8 cellular contexts compared by ENCODE assay signal in the genomic region with DNA sequence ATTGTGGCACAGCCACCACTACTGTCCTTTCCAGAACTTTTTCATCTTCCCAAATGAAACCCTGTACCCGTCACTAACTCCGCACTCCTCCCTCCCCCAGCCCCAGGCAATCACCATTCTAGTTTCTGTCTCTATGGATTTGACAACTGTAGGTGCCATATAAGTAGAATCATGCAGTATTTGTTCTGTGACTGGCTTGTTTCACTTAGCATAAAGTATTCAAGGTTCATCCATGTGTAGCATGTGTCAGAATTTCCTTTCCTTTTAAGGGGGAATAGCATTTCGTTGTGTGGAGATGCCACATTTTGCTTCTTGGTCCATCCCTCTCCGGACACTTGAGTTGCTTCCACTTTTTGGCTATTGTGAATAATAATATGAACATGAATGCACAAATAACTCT. TPM values are rescaled to one million over a fixed set of nuclear protein-coding genes. Genes with fewer than 3 reads are reported as not detected.
DNase-seq lines count a peak whose midpoint lies in the region; ATAC-seq, FAIRE-seq and TF ChIP-seq lines count a peak whose summit lies in the region.

No MANE protein-coding gene starts in this region.

- peak overlapping the region; percentile 81 for H3K4me2 ChIP-seq in OCI-LY3 (ENCODE audit: low read length)
- H3K4me2 ChIP-seq in endothelial cell of umbilical vein (ENCODE audit: insufficient read depth, low read length): peak overlapping the region; percentile 87

- peak overlapping the region; percentile 40 for H2AFZ ChIP-seq in OCI-LY3 (ENCODE audit: low read depth, low read length)
- H2AFZ ChIP-seq in endothelial cell of umbilical vein (ENCODE audit: low read depth, low read length): peak overlapping the region; percentile 87

- no peaks in the 10 kb centered on the region for H3K9me1 ChIP-seq in endothelial cell of umbilical vein (replicated peaks; ENCODE audit: control insufficient read depth, extremely low read depth, insufficient read depth, low read length)

- no peak for FAIRE-seq in endothelial cell of umbilical vein (lab: Jason Lieb, UNC)

- H3K4me1 ChIP-seq in OCI-LY3 (ENCODE audit: low read length): peaks cover 18% of the 10 kb centered on the region
- H3K4me1 ChIP-seq in endothelial cell of umbilical vein (ENCODE audit: control insufficient read depth, extremely low read depth, insufficient read depth, low read length): peaks cover 21% of the 10 kb centered on the region
- no peaks in the 10 kb centered on the region for H3K4me1 ChIP-seq in prostate gland (replicated peaks)

- WGBS in prostate gland: 44% methylated on average over 4 of the region's 4 CpGs

- H3K9ac ChIP-seq in OCI-LY3 (ENCODE audit: low read length) (peak overlapping the region; percentile 66), endothelial cell of umbilical vein (replicated peaks; ENCODE audit: extremely low read depth, insufficient read depth, low read length) (peak overlapping the region; percentile 52)

- no peak for DNase-seq in GM06990 (ENCODE audit: extremely low read depth, insufficient read length)
- no peak for DNase-seq in endothelial cell of umbilical vein (ENCODE audit: low read depth, low spot score)
- DNase-seq in prostate gland (ENCODE audit: low spot score): no peak
- no peak for DNase-seq in NCI-H1930 (lab: John Stamatoyannopoulos, UW)
- no peak for DNase-seq in NCI-H1694 treated with DMSO at 0.1 percent for 48 hours (lab: John Stamatoyannopoulos, UW)
- DNase-seq in substantia nigra (lab: John Stamatoyannopoulos, UW): no peak

- TF ChIP-seq CTCF in GM06990 (IDR thresholded peaks at IDR 0.05; ENCODE audit: insufficient read depth, low read length, poor library complexity, severe bottlenecking) (no peak), OCI-LY3 (IDR thresholded peaks at IDR 0.05; ENCODE audit: low read depth, low read length) (no peak), endothelial cell of umbilical vein (IDR thresholded peaks at IDR 0.05; ENCODE audit: extremely low read depth in 1 of 2, insufficient read depth in 1 of 2, low read depth in 1 of 2, low read length in 2 of 2) (no peak), prostate gland (IDR thresholded peaks at IDR 0.05) (no peak)

- dilution Hi-C loops in endothelial cell of umbilical vein (cut with MboI; ENCODE audit: extremely low pct_ligation_motif_present, low sequenced_read_pairs): loop anchor here (25.0 kb wide), 1 partner anchor 172 kb away; no protein-coding TSS in a partner anchor

- H3K79me2 ChIP-seq in OCI-LY3 (ENCODE audit: low read length) (peaks cover 25% of the 10 kb centered on the region), endothelial cell of umbilical vein (ENCODE audit: control insufficient read depth, insufficient read depth, low read length) (peaks cover 30% of the 10 kb centered on the region)

- H3K4me3 ChIP-seq in GM06990 (replicated peaks; ENCODE audit: low read depth, low read length): peak overlapping the region; percentile 92
- H3K4me3 ChIP-seq in OCI-LY3 (ENCODE audit: low read length): peak overlapping the region; percentile 93
- peak overlapping the region; percentile 78 to 90 (median 87) for H3K4me3 ChIP-seq in endothelial cell of umbilical vein (replicated peaks in 1 of 3; ENCODE audit: insufficient read depth in 1 of 3, low read depth in 1 of 3, low read length in 3 of 3)
- H3K4me3 ChIP-seq in prostate gland: peak overlapping the region; percentile 46 to 47

- H3K9me3 ChIP-seq in OCI-LY3 (ENCODE audit: insufficient read depth, low read length) (peaks cover 11% of the 10 kb centered on the region; the same call in 1 of the 2 replicates), endothelial cell of umbilical vein (replicated peaks; ENCODE audit: control insufficient read depth, insufficient read depth, low read length) (no peaks in the 10 kb centered on the region), prostate gland (no peaks in the 10 kb centered on the region)

- CTCF ChIA-PET in endothelial cell of umbilical vein (lab: Charles Lee): interaction anchor here (3.1 to 6.2 kb wide), 2 partner anchors 120 to 176 kb away, joined by 19 to 44 read pairs; no protein-coding TSS in a partner anchor

- H4K20me1 ChIP-seq in OCI-LY3 (ENCODE audit: insufficient read depth, low read length): no peaks in the 10 kb centered on the region
- no peaks in the 10 kb centered on the region for H4K20me1 ChIP-seq in endothelial cell of umbilical vein (replicated peaks; ENCODE audit: control insufficient read depth, extremely low read depth, insufficient read depth, low read length)

- no peak for ATAC-seq in GM19463 (IDR thresholded peaks at IDR 0.05; ENCODE audit: unreplicated experiment)

- H3K27ac ChIP-seq in OCI-LY3 (ENCODE audit: low read length) (peak overlapping the region; percentile 44), endothelial cell of umbilical vein (ENCODE audit: insufficient read depth, low read depth, low read length) (no peak overlapping the region), prostate gland (no peak overlapping the region), substantia nigra (ENCODE audit: low read depth, low read length, poor library complexity, severe bottlenecking) (no peak overlapping the region)

- TF ChIP-seq POLR2A in endothelial cell of umbilical vein (IDR thresholded peaks at IDR 0.05; ENCODE audit: low read depth, low read length) (no peak), prostate gland (IDR thresholded peaks at IDR 0.05) (no peak)

- H3K27me3 ChIP-seq in GM06990 (replicated peaks; ENCODE audit: control insufficient read depth, insufficient read depth, low read length) (no peaks in the 10 kb centered on the region), OCI-LY3 (ENCODE audit: low read depth, low read length) (no peaks in the 10 kb centered on the region), endothelial cell of umbilical vein (ENCODE audit: control insufficient read depth in 2 of 2, insufficient read depth in 2 of 2, low read length in 2 of 2) (no peaks in the 10 kb centered on the region), prostate gland (replicated peaks; ENCODE audit: insufficient read depth) (no peaks in the 10 kb centered on the region)

- POLR2A ChIA-PET in endothelial cell of umbilical vein (lab: Charles Lee): no interaction called here

- H3K36me3 ChIP-seq in GM06990 (ENCODE audit: control insufficient read depth, insufficient read depth, low read length): no peaks in the 10 kb centered on the region
- H3K36me3 ChIP-seq in OCI-LY3 (replicated peaks; ENCODE audit: low read depth, low read length): peaks cover 9% of the 10 kb centered on the region
- H3K36me3 ChIP-seq in endothelial cell of umbilical vein (ENCODE audit: control insufficient read depth in 2 of 2, extremely low read depth in 1 of 2, insufficient read depth in 2 of 2, low read length in 2 of 2): peaks cover 0 to 7% of the 10 kb centered on the region in 2 experiments
- no peaks in the 10 kb centered on the region for H3K36me3 ChIP-seq in prostate gland

- intact Hi-C loops in endothelial cell of umbilical vein (cut with micrococcal nuclease): loop anchor here (2.0 kb wide), 1 partner anchor 14 kb away; no protein-coding TSS in a partner anchor
- intact Hi-C loops in prostate gland (cut with DNase I): no loop called here

- BruUV-seq in endothelial cell of umbilical vein (replicated peaks; lab: Mats Ljungman, UMichigan): no TSS peak

TF ChIP-seq in endothelial cell of umbilical vein, 7 proteins besides CTCF, POLR2A, EP300 and RAD21 (continues in another document):
- no peak for TF ChIP-seq GATA2 (IDR thresholded peaks at IDR 0.05; ENCODE audit: insufficient read depth, insufficient read length, low read depth, low read length)
- TF ChIP-seq MYC (IDR thresholded peaks at IDR 0.05; ENCODE audit: low read depth, low read length): no peak
- no peak for TF ChIP-seq EZH2 (IDR thresholded peaks at IDR 0.05; ENCODE audit: borderline replicate concordance, low read depth, low read length, severe bottlenecking)
- TF ChIP-seq JUN (IDR thresholded peaks at IDR 0.05; ENCODE audit: borderline replicate concordance, insufficient read depth, insufficient read length, low read depth): no peak
- no peak for TF ChIP-seq FOS (IDR thresholded peaks at IDR 0.05; ENCODE audit: borderline replicate concordance, insufficient read depth, low read length)
- no peak for TF ChIP-seq POLR2AphosphoS5 (IDR thresholded peaks at IDR 0.05; ENCODE audit: insufficient read depth, low read depth, low read length)

RNA-seq across cellular contexts. Expression of gene CKAP2L, which starts 0.8 kb away (rescaled TPM):
- total RNA-seq in endothelial cell of umbilical vein (25.2 and 30.7 TPM in 2 replicates), prostate gland (1 to 10 TPM in 1 of 2 donors, under 1 TPM in 1; 0.23 to 3.1 TPM)
- polyA plus RNA-seq in endothelial cell of umbilical vein: 2.3 and 3.4 TPM in 2 replicates
- 5.4 and 5.8 TPM in 2 replicates for polyA plus RNA-seq in endothelial cell of umbilical vein (2011; cell fraction: cytosol; rRNA removed)
- 3.4 and 6.6 TPM in 2 replicates for polyA plus RNA-seq in endothelial cell of umbilical vein (2011; cell fraction: nucleus; rRNA removed)
- 7.1 and 16.4 TPM in 2 replicates for polyA plus RNA-seq in endothelial cell of umbilical vein (2012)
- polyA minus RNA-seq in endothelial cell of umbilical vein: 4.6 and 5.2 TPM in 2 replicates
- polyA minus RNA-seq in endothelial cell of umbilical vein (2011; cell fraction: cytosol; rRNA and poly(A)+ RNA removed): 6.3 TPM
- 6.7 and 11.9 TPM in 2 replicates for polyA minus RNA-seq in endothelial cell of umbilical vein (2011; cell fraction: nucleus; rRNA and poly(A)+ RNA removed)

RNA-seq across cellular contexts. Expression of gene IL1A, which starts 19.0 kb away (rescaled TPM):
- total RNA-seq in endothelial cell of umbilical vein (0.99 and 1.4 TPM in 2 replicates), prostate gland (10 to 100 TPM in 1 of 2 donors, not detected in 1; 27.4 TPM)
- 0.25 and 0.29 TPM in 2 replicates for polyA plus RNA-seq in endothelial cell of umbilical vein
- polyA plus RNA-seq in endothelial cell of umbilical vein (2011; cell fraction: cytosol; rRNA removed): 0.27 and 0.44 TPM in 2 replicates
- 0.90 and 1.1 TPM in 2 replicates for polyA plus RNA-seq in endothelial cell of umbilical vein (2011; cell fraction: nucleus; rRNA removed)
- polyA plus RNA-seq in endothelial cell of umbilical vein (2012): 3.5 and 4.3 TPM in 2 replicates
- polyA minus RNA-seq in endothelial cell of umbilical vein: 0.21 and 0.44 TPM in 2 replicates
- 0.72 TPM for polyA minus RNA-seq in endothelial cell of umbilical vein (2011; cell fraction: cytosol; rRNA and poly(A)+ RNA removed)
- 0.19 and 0.34 TPM in 2 replicates for polyA minus RNA-seq in endothelial cell of umbilical vein (2011; cell fraction: nucleus; rRNA and poly(A)+ RNA removed)

RNA-seq across cellular contexts. Expression of gene NT5DC4, which starts 44.4 kb away (rescaled TPM):
- total RNA-seq in endothelial cell of umbilical vein (not detected in 2 replicates), prostate gland (under 1 TPM in 1 of 2 donors, not detected in 1; 0.23 TPM)
- polyA plus RNA-seq in endothelial cell of umbilical vein: not detected in 2 replicates
- not detected in 2 replicates for polyA plus RNA-seq in endothelial cell of umbilical vein (2011; cell fraction: cytosol; rRNA removed)
- not detected in 2 replicates for polyA plus RNA-seq in endothelial cell of umbilical vein (2011; cell fraction: nucleus; rRNA removed)
- not detected in 2 replicates for polyA plus RNA-seq in endothelial cell of umbilical vein (2012)
- polyA minus RNA-seq in endothelial cell of umbilical vein: not detected in 2 replicates
- not detected for polyA minus RNA-seq in endothelial cell of umbilical vein (2011; cell fraction: cytosol; rRNA and poly(A)+ RNA removed)
- not detected in 2 replicates for polyA minus RNA-seq in endothelial cell of umbilical vein (2011; cell fraction: nucleus; rRNA and poly(A)+ RNA removed)
